8 cellular contexts compared by ENCODE assay signal in the genomic region with DNA sequence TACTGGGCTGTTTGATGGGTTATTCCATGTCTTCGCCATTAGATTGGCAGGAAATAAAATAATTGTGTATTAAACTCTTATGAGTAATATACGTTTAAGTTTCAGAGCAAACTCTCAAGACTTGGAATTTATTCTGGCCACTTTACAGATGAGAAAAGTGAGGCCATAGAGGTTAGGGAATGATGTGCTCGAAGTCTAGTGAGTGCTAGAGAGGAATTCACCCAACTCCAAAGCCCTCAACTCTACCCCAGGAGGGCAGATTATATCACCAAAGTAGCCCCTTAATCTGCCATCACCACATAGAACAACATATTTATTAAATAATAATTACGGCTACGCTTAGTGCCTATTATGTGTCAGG. TPM values are rescaled to one million over a fixed set of nuclear protein-coding genes. Genes with fewer than 3 reads are reported as not detected.
DNase-seq lines count a peak whose midpoint lies in the region; ATAC-seq and TF ChIP-seq lines count a peak whose summit lies in the region.

No MANE protein-coding gene starts in this region.

- H3K27ac Mint-ChIP-seq in activated T-helper 2 cell treated with anti-CD3 and anti-CD28 coated beads, Interferon-gamma antibody, Interleukin-2, Interleukin-4, amounts not matched to agents 10 μg/mL and 5 μg/mL and 100 μg/mL, durations not matched to agents 14 hours and 24 hours and 36 hours, result peak overlapping the region; percentile 80
- H3K27ac Mint-ChIP-seq in stimulated activated memory B cell treated with anti-CD40 and anti-IgM and Interleukin-4, amounts not matched to agents 10 μg/mL and 1 μg/mL and 100 μg/mL, for 72 hours, result peak overlapping the region; percentile 82

- no peaks in the 10 kb centered on the region for H3K9me3 Mint-ChIP-seq in activated T-helper 2 cell treated with anti-CD3 and anti-CD28 coated beads, Interferon-gamma antibody, Interleukin-2, Interleukin-4, amounts not matched to agents 10 μg/mL and 5 μg/mL and 100 μg/mL, durations not matched to agents 14 hours and 24 hours and 36 hours
- H3K9me3 Mint-ChIP-seq in stimulated activated memory B cell treated with anti-CD40 and anti-IgM and Interleukin-4, amounts not matched to agents 10 μg/mL and 1 μg/mL and 100 μg/mL, for 72 hours, result no peaks in the 10 kb centered on the region

- H3K4me3 Mint-ChIP-seq in activated T-helper 2 cell treated with anti-CD3 and anti-CD28 coated beads, Interferon-gamma antibody, Interleukin-2, Interleukin-4, amounts not matched to agents 10 μg/mL and 5 μg/mL and 100 μg/mL, durations not matched to agents 14 hours and 24 hours and 36 hours (ENCODE audit: low read depth), result peak overlapping the region; percentile 82
- H3K4me3 Mint-ChIP-seq in stimulated activated memory B cell treated with anti-CD40 and anti-IgM and Interleukin-4, amounts not matched to agents 10 μg/mL and 1 μg/mL and 100 μg/mL, for 72 hours, result peak overlapping the region; percentile 83

- intact Hi-C loops in activated T-helper 2 cell treated with anti-CD3 and anti-CD28 coated beads, Interferon-gamma antibody, Interleukin-2, Interleukin-4, amounts not matched to agents 10 μg/mL and 5 μg/mL and 100 μg/mL, durations not matched to agents 14 hours and 24 hours and 36 hours (cut with micrococcal nuclease), result loop anchor here (2.0 to 5.0 kb wide), 3 partner anchors 14 to 131 kb away; a partner anchor contains a TSS

- H3K27me3 ChIP-seq in HL-60 (ENCODE audit: insufficient read depth, poor library complexity, severe bottlenecking), result no peaks in the 10 kb centered on the region

- no peak for TF ChIP-seq CTCF in HL-60 (IDR thresholded peaks at IDR 0.05; ENCODE audit: insufficient read depth, low read length)

- peaks cover 3% of the 10 kb centered on the region for H3K27me3 Mint-ChIP-seq in activated T-helper 2 cell treated with anti-CD3 and anti-CD28 coated beads, Interferon-gamma antibody, Interleukin-2, Interleukin-4, amounts not matched to agents 10 μg/mL and 5 μg/mL and 100 μg/mL, durations not matched to agents 14 hours and 24 hours and 36 hours (ENCODE audit: low read depth)
- peaks cover 9% of the 10 kb centered on the region for H3K27me3 Mint-ChIP-seq in stimulated activated memory B cell treated with anti-CD40 and anti-IgM and Interleukin-4, amounts not matched to agents 10 μg/mL and 1 μg/mL and 100 μg/mL, for 72 hours

- peaks cover 4% of the 10 kb centered on the region for H3K4me1 Mint-ChIP-seq in activated T-helper 2 cell treated with anti-CD3 and anti-CD28 coated beads, Interferon-gamma antibody, Interleukin-2, Interleukin-4, amounts not matched to agents 10 μg/mL and 5 μg/mL and 100 μg/mL, durations not matched to agents 14 hours and 24 hours and 36 hours (ENCODE audit: low read depth)
- H3K4me1 Mint-ChIP-seq in stimulated activated memory B cell treated with anti-CD40 and anti-IgM and Interleukin-4, amounts not matched to agents 10 μg/mL and 1 μg/mL and 100 μg/mL, for 72 hours, result peaks cover 40% of the 10 kb centered on the region

- DNase-seq in HL-60 (ENCODE audit: low read depth in 1 of 2, low spot score in 1 of 2), result no peak
- DNase-seq in activated T-helper 2 cell treated with anti-CD3 and anti-CD28 coated beads, Interferon-gamma antibody, Interleukin-2, Interleukin-4, amounts not matched to agents 10 μg/mL and 5 μg/mL and 100 μg/mL, durations not matched to agents 14 hours and 24 hours and 36 hours (ENCODE audit: low spot score), result no peak
- DNase-seq in A172 (ENCODE audit: low spot score), result no peak
- DNase-seq in stimulated activated CD4-positive, alpha-beta T cell treated with anti-CD3 and anti-CD28 coated beads, Interleukin-12 subunit alpha, Interleukin-12 subunit beta, amount 100 ng/mL, for 4 hours, result no peak

- ATAC-seq in stimulated activated memory B cell treated with anti-CD40 and anti-IgM and Interleukin-4, amounts not matched to agents 10 μg/mL and 1 μg/mL and 100 μg/mL, for 72 hours, result no peak
- no peak for ATAC-seq in HG03025 (IDR thresholded peaks at IDR 0.05; ENCODE audit: low FRiP score, unreplicated experiment)
- ATAC-seq in HG03432 (IDR thresholded peaks at IDR 0.05; ENCODE audit: unreplicated experiment), result no peak

- no peaks in the 10 kb centered on the region for H3K36me3 Mint-ChIP-seq in activated T-helper 2 cell treated with anti-CD3 and anti-CD28 coated beads, Interferon-gamma antibody, Interleukin-2, Interleukin-4, amounts not matched to agents 10 μg/mL and 5 μg/mL and 100 μg/mL, durations not matched to agents 14 hours and 24 hours and 36 hours (ENCODE audit: low read depth)
- H3K36me3 Mint-ChIP-seq in stimulated activated memory B cell treated with anti-CD40 and anti-IgM and Interleukin-4, amounts not matched to agents 10 μg/mL and 1 μg/mL and 100 μg/mL, for 72 hours, result peaks cover 5% of the 10 kb centered on the region

- H3K4me3 ChIP-seq in HL-60 (replicated peaks; ENCODE audit: insufficient read depth, low read length), result peak overlapping the region; percentile 100
- peak overlapping the region; percentile 77 for H3K4me3 ChIP-seq in iPS-18c (ENCODE audit: insufficient read depth, low read depth, low read length)

- no peaks in the 10 kb centered on the region for H3K9me3 ChIP-seq in iPS-18c (ENCODE audit: control insufficient read depth, insufficient read depth, low read length)

- H3K27ac ChIP-seq in HL-60 (replicated peaks), result peak overlapping the region; percentile 65

RNA-seq across cellular contexts. Expression of a gene that starts 0.4 kb away (rescaled TPM):
- 17.1 and 17.4 TPM in 2 replicates for total RNA-seq in activated T-helper 2 cell treated with anti-CD3 and anti-CD28 coated beads, Interferon-gamma antibody, Interleukin-2, Interleukin-4, amounts not matched to agents 10 μg/mL and 5 μg/mL and 100 μg/mL, durations not matched to agents 14 hours and 24 hours and 36 hours
- total RNA-seq in A172 (2014; rRNA removed; shearing (Covaris generic)), result 26.6 and 26.9 TPM in 2 replicates

RNA-seq across cellular contexts. Expression of a gene that starts 22.4 kb away (rescaled TPM):
- total RNA-seq in activated T-helper 2 cell treated with anti-CD3 and anti-CD28 coated beads, Interferon-gamma antibody, Interleukin-2, Interleukin-4, amounts not matched to agents 10 μg/mL and 5 μg/mL and 100 μg/mL, durations not matched to agents 14 hours and 24 hours and 36 hours, result 2.2 TPM in 2 replicates
- 2.9 and 3.6 TPM in 2 replicates for total RNA-seq in A172 (2014; rRNA removed; shearing (Covaris generic))

RNA-seq across cellular contexts. Expression of a gene that starts 44.0 kb away (rescaled TPM):
- total RNA-seq in activated T-helper 2 cell treated with anti-CD3 and anti-CD28 coated beads, Interferon-gamma antibody, Interleukin-2, Interleukin-4, amounts not matched to agents 10 μg/mL and 5 μg/mL and 100 μg/mL, durations not matched to agents 14 hours and 24 hours and 36 hours, result not detected in 2 replicates
- total RNA-seq in A172 (2014; rRNA removed; shearing (Covaris generic)), result 0.09 and 0.12 TPM in 2 replicates
